ENCODE assay signal across 10 cellular contexts in the genomic region with DNA sequence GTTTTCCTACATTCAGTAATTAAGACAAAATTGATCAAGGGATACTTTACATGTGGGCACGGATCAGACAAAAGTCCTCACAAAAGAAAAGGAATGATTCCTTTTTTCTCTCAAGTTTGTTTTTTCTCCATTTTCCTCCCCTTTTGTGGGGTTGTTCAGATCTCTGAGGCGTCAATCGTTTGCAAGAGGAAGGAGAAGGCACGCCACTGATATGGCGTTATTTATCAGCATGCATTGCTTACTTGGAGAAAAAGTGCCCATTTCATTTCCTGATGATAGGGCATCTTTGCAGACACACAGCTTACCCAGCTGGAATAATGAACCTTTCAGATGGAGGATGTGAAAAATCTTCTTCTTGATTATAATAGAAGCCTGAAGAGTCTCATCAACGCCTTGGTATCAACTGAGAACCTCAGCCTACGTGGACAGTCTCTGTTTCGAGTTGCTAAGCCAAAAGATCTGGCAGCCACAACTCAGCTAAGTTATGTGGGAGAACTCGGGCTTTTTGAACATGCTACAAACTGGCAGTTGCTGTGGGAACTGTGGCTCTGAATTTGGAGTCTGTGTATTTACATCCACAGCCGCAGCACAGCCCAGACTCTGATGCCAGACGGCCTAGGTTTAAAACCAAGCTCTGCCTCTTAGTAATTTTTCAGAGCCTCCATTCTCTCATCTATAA.
DNase-seq lines count a peak whose midpoint lies in the region; ATAC-seq lines count a peak whose summit lies in the region.
"Had no signal": no experiment of that assay in that cellular context is flagged by ENCODE, and none has a peak within 500 bp of the region (broad histone marks: within the 10 kb centered on the region; RNA-seq: fewer than 3 reads in every experiment).

No MANE protein-coding gene starts in this region.

- H3K4me3 Mint-ChIP-seq in T-helper 1 cell treated with Interleukin-12 subunit alpha and Interleukin-12 subunit beta and Interleukin-4 antibody, amounts not matched to agents 30 μg/mL and 1 μg/mL, for 36 hours, result peak overlapping the region; percentile 42

- ATAC-seq in GM19438 (IDR thresholded peaks at IDR 0.05; ENCODE audit: low read depth, unreplicated experiment) (peak; percentile 59), GM18867 (IDR thresholded peaks at IDR 0.05; ENCODE audit: unreplicated experiment) (no peak)
- ATAC-seq: HepG2, right cardiac atrium had no signal

- peaks cover 57% of the 10 kb centered on the region for H3K4me1 Mint-ChIP-seq in T-helper 1 cell treated with Interleukin-12 subunit alpha and Interleukin-12 subunit beta and Interleukin-4 antibody, amounts not matched to agents 30 μg/mL and 1 μg/mL, for 36 hours (ENCODE audit: low read depth)

- H3K9me3 Mint-ChIP-seq in T-helper 1 cell treated with Interleukin-12 subunit alpha and Interleukin-12 subunit beta and Interleukin-4 antibody, amounts not matched to agents 30 μg/mL and 1 μg/mL, for 36 hours, result no peaks in the 10 kb centered on the region

- H3K27me3 Mint-ChIP-seq in T-helper 1 cell treated with Interleukin-12 subunit alpha and Interleukin-12 subunit beta and Interleukin-4 antibody, amounts not matched to agents 30 μg/mL and 1 μg/mL, for 36 hours (ENCODE audit: low read depth), result no peaks in the 10 kb centered on the region

- H3K36me3 Mint-ChIP-seq in T-helper 1 cell treated with Interleukin-12 subunit alpha and Interleukin-12 subunit beta and Interleukin-4 antibody, amounts not matched to agents 30 μg/mL and 1 μg/mL, for 36 hours (ENCODE audit: low read depth), result peaks cover 52% of the 10 kb centered on the region

- peak in 31 of 58 donors; percentile 8 to 78 (median 33) for DNase-seq in anterior cingulate cortex (lab: John Stamatoyannopoulos, UW)
- DNase-seq in stimulated activated CD4-positive, alpha-beta T cell treated with anti-CD3 and anti-CD28 coated beads, Interleukin-4, amount 100 ng/mL, for 1 hour, result peak; percentile 26
- no peak for DNase-seq in RPMI8226
- DNase-seq in OCI-M2 (lab: John Stamatoyannopoulos, UW; ENCODE audit: unreplicated experiment), result no peak
- DNase-seq: NCI-H226, right cardiac atrium had no signal

- peak overlapping the region; percentile 82 for H3K27ac Mint-ChIP-seq in T-helper 1 cell treated with Interleukin-12 subunit alpha and Interleukin-12 subunit beta and Interleukin-4 antibody, amounts not matched to agents 30 μg/mL and 1 μg/mL, for 36 hours

Comparison
In these comparisons a context has a peak if more than half of its experiments do, and no peak if none do; other contexts are left out.
1. DNase-seq: peak in anterior cingulate cortex (31 of 58) and stimulated activated CD4-positive, alpha-beta T cell treated with anti-CD3 and anti-CD28 coated beads, Interleukin-4, amount 100 ng/mL, for 1 hour (single experiment); none in RPMI8226 (single experiment) and OCI-M2 (single experiment).